Comparison of ENCODE assay signal across 2 cellular contexts in genomic region chr9:91512235-91512634, GRCh38.
TF ChIP-seq lines count a peak whose summit lies in the region.

No MANE protein-coding gene starts in this region.

TF ChIP-seq in HEK293, 187 proteins besides CTCF, POLR2A, EP300 and RAD21:
- TF ChIP-seq ZNF146 (tag by site-specific recombination; IDR thresholded peaks at IDR 0.05) (peak; percentile 72; the same call in 1 of the 2 replicates), ZNF184 (tag by site-specific recombination; IDR thresholded peaks at IDR 0.05) (0 out of 2 replicates have a peak, but pooled peaks have one; percentile 1)

TF ChIP-seq in K562, 482 proteins besides CTCF, POLR2A, EP300 and RAD21 (continued from another document):
- peak; percentile 90 for TF ChIP-seq ZNF146 (CRISPR knock-in tag; IDR thresholded peaks at IDR 0.05; ENCODE audit: unreplicated experiment)
